Comparison of ENCODE assay signal across 13 cellular contexts in genomic region chrX:63930140-63930539, GRCh38.
DNase-seq lines count a peak whose midpoint lies in the region; ATAC-seq and TF ChIP-seq lines count a peak whose summit lies in the region.
"Had no signal": no experiment of that assay in that cellular context is flagged by ENCODE, and none has a peak within 500 bp of the region (broad histone marks: within the 10 kb centered on the region; RNA-seq: fewer than 3 reads in every experiment).

No MANE protein-coding gene starts in this region.

- H3K79me2 ChIP-seq in MM.1S (ENCODE audit: low read length) (no peaks in the 10 kb centered on the region), osteoblast (ENCODE audit: insufficient read depth, low read length) (no peaks in the 10 kb centered on the region)

- H3K9ac ChIP-seq in MM.1S (ENCODE audit: low read length): no peak overlapping the region

- WGBS in body of pancreas, 2 donors: 17 to 35% methylated on average over 3 to 4 of the region's 4 CpGs

- DNase-seq in NCI-H1092 treated with DMSO at 0.1 percent for 48 hours (lab: John Stamatoyannopoulos, UW): peak; percentile 4
- no peak for DNase-seq in NCI-H1092 (lab: John Stamatoyannopoulos, UW)
- no peak for DNase-seq in MM.1S
- DNase-seq in body of pancreas: peak; percentile 9 to 33 (median 16)
- DNase-seq in osteoblast (ENCODE audit: insufficient read length, low spot score, missing footprints): no peak
- DNase-seq in hepatic stellate cell (ENCODE audit: low spot score): no peak
- no peak for DNase-seq in posterior cingulate gyrus
- DNase-seq: activated CD8-positive, alpha-beta memory T cell treated with anti-CD3 and anti-CD28 coated beads, Interleukin-2, amount 50 U/mL, for 48 hours; colonic mucosa; NCI-H2029; T-cell had no signal

- no peaks in the 10 kb centered on the region for H3K9me2 ChIP-seq in MM.1S (replicated peaks; ENCODE audit: insufficient read depth, low read length)

- no peaks in the 10 kb centered on the region for H3K27me3 ChIP-seq in MM.1S (replicated peaks; ENCODE audit: insufficient read depth, low read length)
- H3K27me3 ChIP-seq in body of pancreas: no peaks in the 10 kb centered on the region
- no peaks in the 10 kb centered on the region for H3K27me3 ChIP-seq in osteoblast (ENCODE audit: insufficient read depth, low read length)
- H3K27me3 ChIP-seq: colonic mucosa, neutrophil had no signal

- no peaks in the 10 kb centered on the region for H3F3A ChIP-seq in MM.1S (ENCODE audit: insufficient read depth, low read length)

- H3K4me2 ChIP-seq in MM.1S (ENCODE audit: low read depth, low read length): no peak overlapping the region
- no peak overlapping the region for H3K4me2 ChIP-seq in osteoblast (ENCODE audit: insufficient read depth, low read length)

- intact Hi-C loops in body of pancreas (cut with DNase I): no loop called here
- intact Hi-C loops in posterior cingulate gyrus (cut with DNase I): no loop called here

- no peaks in the 10 kb centered on the region for H4K20me1 ChIP-seq in MM.1S (ENCODE audit: insufficient read depth, low read length)
- H4K20me1 ChIP-seq in osteoblast (ENCODE audit: insufficient read depth, low read length): no peaks in the 10 kb centered on the region

- no peak for TF ChIP-seq POLR2A in body of pancreas (IDR thresholded peaks at IDR 0.05)

- H3K4me3 ChIP-seq in MM.1S (ENCODE audit: low read length) (no peak overlapping the region), body of pancreas (no peak overlapping the region), osteoblast (ENCODE audit: insufficient read depth, low read length) (no peak overlapping the region)
- H3K4me3 ChIP-seq: colonic mucosa had no signal

- no peak for ATAC-seq in body of pancreas
- no peak for ATAC-seq in HG03432 (IDR thresholded peaks at IDR 0.05; ENCODE audit: unreplicated experiment)
- ATAC-seq: T-cell had no signal

- H3K9me3 ChIP-seq in MM.1S (replicated peaks; ENCODE audit: insufficient read depth, low read length) (no peaks in the 10 kb centered on the region), body of pancreas (no peaks in the 10 kb centered on the region), osteoblast (ENCODE audit: low read depth, low read length) (no peaks in the 10 kb centered on the region)
- H3K9me3 ChIP-seq: colonic mucosa, neutrophil had no signal

- H2AFZ ChIP-seq in MM.1S (ENCODE audit: low read length): no peak overlapping the region
- no peak overlapping the region for H2AFZ ChIP-seq in osteoblast (ENCODE audit: low read length)

- H3K27ac ChIP-seq in MM.1S (ENCODE audit: low read length): no peak overlapping the region
- no peak overlapping the region for H3K27ac ChIP-seq in body of pancreas
- H3K27ac ChIP-seq in osteoblast (ENCODE audit: low read depth, low read length): no peak overlapping the region
- H3K27ac ChIP-seq: colonic mucosa, neutrophil had no signal

- no peaks in the 10 kb centered on the region for H3K4me1 ChIP-seq in MM.1S (ENCODE audit: low read length)
- H3K4me1 ChIP-seq in body of pancreas: peaks cover 5% of the 10 kb centered on the region
- no peaks in the 10 kb centered on the region for H3K4me1 ChIP-seq in osteoblast (ENCODE audit: insufficient read depth, low read length)
- H3K4me1 ChIP-seq: colonic mucosa had no signal

- H3K36me3 ChIP-seq in MM.1S (replicated peaks; ENCODE audit: insufficient read depth, low read length) (no peaks in the 10 kb centered on the region), body of pancreas (replicated peaks in 1 of 2; ENCODE audit: insufficient read depth in 1 of 2, low read depth in 2 of 2) (no peaks in the 10 kb centered on the region), osteoblast (ENCODE audit: insufficient read depth, low read length) (no peaks in the 10 kb centered on the region)
- H3K36me3 ChIP-seq: colonic mucosa, neutrophil had no signal

- peak; percentile 5; the same call in 1 of the 2 replicates for TF ChIP-seq CTCF in MM.1S (IDR thresholded peaks at IDR 0.05; ENCODE audit: low read length)
- TF ChIP-seq CTCF in body of pancreas (IDR thresholded peaks at IDR 0.05): peak in 6 of 7 experiments; percentile 17 to 58 (median 48)
- TF ChIP-seq CTCF in osteoblast (IDR thresholded peaks at IDR 0.05; ENCODE audit: extremely low read depth, low read depth, low read length): peak; percentile 46

Comparison
In these comparisons a context has a peak if more than half of its experiments do, and no peak if none do; other contexts are left out.
1. DNase-seq: peak in NCI-H1092 treated with DMSO at 0.1 percent for 48 hours (single experiment) and body of pancreas (4 of 4); none in NCI-H1092 (single experiment), MM.1S (single experiment), osteoblast (single experiment), hepatic stellate cell (single experiment) and posterior cingulate gyrus (0 of 10).
2. Peak in every context shown above with its lines, with median percentiles within 50 percentile points of each other: CTCF ChIP-seq.